In the genomic region with DNA sequence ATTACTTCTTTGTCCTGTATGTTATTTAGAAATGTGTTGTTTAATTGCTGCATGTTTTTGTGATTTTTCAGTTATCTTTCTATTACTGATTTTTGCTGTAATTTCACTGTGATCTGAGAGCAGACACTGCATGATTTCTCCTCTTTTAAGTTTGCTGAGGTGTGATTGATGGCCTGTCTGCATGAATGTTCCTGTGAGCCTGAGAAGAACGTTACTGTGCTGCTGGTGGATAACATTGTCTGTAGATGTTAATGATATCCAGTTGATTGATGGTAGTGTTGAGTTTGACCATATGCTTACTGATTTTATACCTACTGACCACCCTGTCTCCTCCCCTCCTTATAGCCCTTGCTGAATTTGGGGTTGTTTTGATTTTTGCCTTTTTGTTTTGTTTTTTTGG, we compare ENCODE assay signal across 1 cellular context.
TF ChIP-seq lines count a peak whose summit lies in the region.

No MANE protein-coding gene starts in this region.

TF ChIP-seq in K562, 482 proteins besides CTCF, POLR2A, EP300 and RAD21 (continued from another document):
- no peak for TF ChIP-seq NR2F6 (CRISPR knock-in tag; IDR thresholded peaks at IDR 0.05)
- no peak for TF ChIP-seq ZFP91 (CRISPR knock-in tag; IDR thresholded peaks at IDR 0.05)
- TF ChIP-seq, protein P1, sequence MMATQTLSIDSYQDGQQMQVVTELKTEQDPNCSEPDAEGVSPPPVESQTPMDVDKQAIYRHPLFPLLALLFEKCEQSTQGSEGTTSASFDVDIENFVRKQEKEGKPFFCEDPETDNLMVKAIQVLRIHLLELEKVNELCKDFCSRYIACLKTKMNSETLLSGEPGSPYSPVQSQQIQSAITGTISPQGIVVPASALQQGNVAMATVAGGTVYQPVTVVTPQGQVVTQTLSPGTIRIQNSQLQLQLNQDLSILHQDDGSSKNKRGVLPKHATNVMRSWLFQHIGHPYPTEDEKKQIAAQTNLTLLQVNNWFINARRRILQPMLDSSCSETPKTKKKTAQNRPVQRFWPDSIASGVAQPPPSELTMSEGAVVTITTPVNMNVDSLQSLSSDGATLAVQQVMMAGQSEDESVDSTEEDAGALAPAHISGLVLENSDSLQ (IDR thresholded peaks at IDR 0.05), result peak; percentile 39; the same call in 1 of the 2 replicates
- TF ChIP-seq PCBP2 (IDR thresholded peaks at IDR 0.05; ENCODE audit: low read depth, low read length, poor library complexity, severe bottlenecking), result no peak
- no peak for TF ChIP-seq SPI1 (IDR thresholded peaks at IDR 0.05; ENCODE audit: borderline replicate concordance, low read depth, low read length)
- no peak for TF ChIP-seq SMAD3 (CRISPR knock-in tag; conservative IDR thresholded peaks at IDR 0.05)
- no peak for TF ChIP-seq BHLHE40 (IDR thresholded peaks at IDR 0.05; ENCODE audit: low read length)
